In the genomic region with DNA sequence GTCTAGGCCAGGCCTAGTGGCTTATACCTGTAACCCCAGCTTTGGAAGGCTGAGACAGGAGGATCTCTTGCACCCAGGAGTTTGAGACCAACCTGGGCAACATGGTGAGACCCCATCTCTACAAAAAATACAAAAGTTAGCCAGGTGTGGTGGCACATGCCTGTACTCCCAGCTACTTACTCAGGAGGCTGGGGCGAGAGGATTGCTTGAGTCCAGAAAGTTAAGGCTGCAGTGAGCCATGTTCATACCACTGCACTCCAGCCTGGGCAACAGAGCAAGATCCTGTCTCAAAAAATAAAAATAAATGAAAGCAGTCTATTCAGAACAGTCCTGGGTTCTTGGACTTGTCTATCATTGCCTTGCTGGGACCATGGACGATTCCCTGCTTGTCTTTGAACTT, we compare ENCODE assay signal across 1 cellular context. TPM values are rescaled to one million over a fixed set of nuclear protein-coding genes. Genes with fewer than 3 reads are reported as not detected.
"Had no signal": no experiment of that assay in that cellular context is flagged by ENCODE, and none has a peak within 500 bp of the region (broad histone marks: within the 10 kb centered on the region; RNA-seq: fewer than 3 reads in every experiment).

No MANE protein-coding gene starts in this region.

RNA-seq across cellular contexts. Expression of a gene that starts 5.5 kb away (rescaled TPM):
- total RNA-seq: thoracic aorta had no signal
